Comparison of ENCODE assay signal across 8 cellular contexts in the genomic region with DNA sequence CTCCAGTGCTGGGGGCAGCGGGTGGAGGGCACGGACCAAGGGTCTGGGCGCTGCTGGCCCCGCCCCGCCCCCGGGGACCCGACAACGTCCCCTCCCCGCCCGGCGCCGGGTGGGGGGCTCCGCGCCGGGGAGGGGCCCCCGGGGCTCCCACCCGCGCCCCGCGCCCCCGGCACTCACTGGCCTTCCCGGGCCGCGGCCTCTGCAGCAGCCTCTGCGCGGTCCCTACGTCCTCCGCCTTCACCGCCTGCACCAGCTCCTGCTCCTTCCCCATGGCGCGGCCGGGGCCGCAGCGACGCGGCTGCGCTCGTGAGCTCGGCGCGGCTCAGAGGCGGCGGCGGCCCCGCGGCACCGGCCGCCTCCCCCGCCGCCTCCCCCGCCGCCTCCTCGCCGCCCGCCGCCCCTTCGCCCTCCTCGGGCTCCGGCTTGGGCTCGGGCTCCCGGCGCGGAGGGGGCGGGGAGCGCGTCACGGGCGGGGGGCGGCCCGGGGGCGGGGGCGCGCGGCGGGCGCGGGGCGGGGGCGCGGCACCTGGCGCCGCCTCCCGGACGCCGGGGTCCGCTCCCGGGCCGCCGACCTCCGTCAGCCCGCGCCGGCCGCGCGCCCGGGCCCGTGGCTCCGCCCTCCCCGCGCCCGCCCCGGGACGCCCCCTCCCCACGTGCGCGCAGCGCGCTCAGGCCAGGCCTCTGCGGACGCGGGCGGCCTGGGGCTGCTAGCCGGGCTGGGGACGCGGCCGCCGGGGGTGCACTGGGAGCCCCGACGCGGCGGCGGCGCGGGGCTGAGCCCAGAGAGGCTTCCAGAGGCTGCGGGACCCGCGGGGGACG. TPM values are rescaled to one million over a fixed set of nuclear protein-coding genes. Genes with fewer than 3 reads are reported as not detected.
DNase-seq lines count a peak whose midpoint lies in the region; ATAC-seq, FAIRE-seq and TF ChIP-seq lines count a peak whose summit lies in the region.

A gene with protein sequence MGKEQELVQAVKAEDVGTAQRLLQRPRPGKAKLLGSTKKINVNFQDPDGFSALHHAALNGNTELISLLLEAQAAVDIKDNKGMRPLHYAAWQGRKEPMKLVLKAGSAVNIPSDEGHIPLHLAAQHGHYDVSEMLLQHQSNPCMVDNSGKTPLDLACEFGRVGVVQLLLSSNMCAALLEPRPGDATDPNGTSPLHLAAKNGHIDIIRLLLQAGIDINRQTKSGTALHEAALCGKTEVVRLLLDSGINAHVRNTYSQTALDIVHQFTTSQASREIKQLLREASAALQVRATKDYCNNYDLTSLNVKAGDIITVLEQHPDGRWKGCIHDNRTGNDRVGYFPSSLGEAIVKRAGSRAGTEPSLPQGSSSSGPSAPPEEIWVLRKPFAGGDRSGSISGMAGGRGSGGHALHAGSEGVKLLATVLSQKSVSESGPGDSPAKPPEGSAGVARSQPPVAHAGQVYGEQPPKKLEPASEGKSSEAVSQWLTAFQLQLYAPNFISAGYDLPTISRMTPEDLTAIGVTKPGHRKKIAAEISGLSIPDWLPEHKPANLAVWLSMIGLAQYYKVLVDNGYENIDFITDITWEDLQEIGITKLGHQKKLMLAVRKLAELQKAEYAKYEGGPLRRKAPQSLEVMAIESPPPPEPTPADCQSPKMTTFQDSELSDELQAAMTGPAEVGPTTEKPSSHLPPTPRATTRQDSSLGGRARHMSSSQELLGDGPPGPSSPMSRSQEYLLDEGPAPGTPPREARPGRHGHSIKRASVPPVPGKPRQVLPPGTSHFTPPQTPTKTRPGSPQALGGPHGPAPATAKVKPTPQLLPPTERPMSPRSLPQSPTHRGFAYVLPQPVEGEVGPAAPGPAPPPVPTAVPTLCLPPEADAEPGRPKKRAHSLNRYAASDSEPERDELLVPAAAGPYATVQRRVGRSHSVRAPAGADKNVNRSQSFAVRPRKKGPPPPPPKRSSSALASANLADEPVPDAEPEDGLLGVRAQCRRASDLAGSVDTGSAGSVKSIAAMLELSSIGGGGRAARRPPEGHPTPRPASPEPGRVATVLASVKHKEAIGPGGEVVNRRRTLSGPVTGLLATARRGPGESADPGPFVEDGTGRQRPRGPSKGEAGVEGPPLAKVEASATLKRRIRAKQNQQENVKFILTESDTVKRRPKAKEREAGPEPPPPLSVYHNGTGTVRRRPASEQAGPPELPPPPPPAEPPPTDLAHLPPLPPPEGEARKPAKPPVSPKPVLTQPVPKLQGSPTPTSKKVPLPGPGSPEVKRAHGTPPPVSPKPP (N-terminal part only) (minus strand): TSS at position 444 of the 819 bp plus-strand sequence. CDS start 173 bp downstream, at position 271.

- no peak within 1 kb of the TSS for H3K4ac ChIP-seq in H9 (ENCODE audit: low read depth, low read length)

- no peak for TF ChIP-seq CTCF in AG10803 (conservative IDR thresholded peaks at IDR 0.05; ENCODE audit: low read length)
- TF ChIP-seq CTCF in H9 (conservative IDR thresholded peaks at IDR 0.05), result no peak

- DNase-seq in AG10803 (ENCODE audit: low read depth), result no peak
- no peak for DNase-seq in H9
- DNase-seq in adipocyte (ENCODE audit: low read depth), result peak; percentile 66
- DNase-seq in left lobe of liver (ENCODE audit: low spot score), result no peak
- no peak for DNase-seq in stimulated activated CD4-positive, alpha-beta T cell treated with anti-CD3 and anti-CD28 coated beads, Interleukin-2, amount 100 ng/mL, for 48 hours
- no peak for DNase-seq in GM12891 (ENCODE audit: insufficient read length, low spot score)

- no peak within 1 kb of the TSS for H2BK20ac ChIP-seq in H9 (ENCODE audit: low read depth, low read length, poor library complexity, severe bottlenecking)

- H3K23ac ChIP-seq in H9 (ENCODE audit: insufficient read length, low read depth, low read length), result no peak within 1 kb of the TSS

- H3K4me3 ChIP-seq in AG10803 (ENCODE audit: low read length), result peak within 1 kb of the TSS; percentile 17; the same call in 1 of the 2 replicates
- no peak within 1 kb of the TSS for H3K4me3 ChIP-seq in adipocyte (ENCODE audit: low read length)

- no peaks in the 10 kb centered on the region for H3K9me3 Mint-ChIP-seq in H9

- H4K91ac ChIP-seq in H9 (ENCODE audit: insufficient read length, low read depth, low read length), result no peak within 1 kb of the TSS

- no CpG with 5 or more reads among the region's 129 CpGs for WGBS in H9 (ENCODE audit: extremely low coverage, insufficient read length, low lambda C conversion rate)

- no peak within 1 kb of the TSS for H3K9ac ChIP-seq in H9 (ENCODE audit: extremely low read depth, insufficient read length, low read length)
- H3K9ac ChIP-seq in adipocyte (ENCODE audit: low read length), result no peak within 1 kb of the TSS

- no peaks in the 10 kb centered on the region for H3K36me3 ChIP-seq in adipocyte (ENCODE audit: control insufficient read depth, insufficient read depth, low read length, severe bottlenecking)

- ATAC-seq in left lobe of liver (peak; percentile 19), HG03520 (IDR thresholded peaks at IDR 0.05; ENCODE audit: unreplicated experiment) (no peak), GM18858 (IDR thresholded peaks at IDR 0.05; ENCODE audit: unreplicated experiment) (no peak)

- no peaks in the 10 kb centered on the region for H3K79me2 ChIP-seq in H9 (ENCODE audit: insufficient read depth, low read length)

- no peaks in the 10 kb centered on the region for H3K79me1 ChIP-seq in H9 (ENCODE audit: insufficient read depth, low read depth, low read length, poor library complexity, severe bottlenecking)

- no peak within 1 kb of the TSS for H3T11ph ChIP-seq in H9 (ENCODE audit: low read length)

- H3K4me1 ChIP-seq in H9 (ENCODE audit: insufficient read depth, low read length), result no peaks in the 10 kb centered on the region
- H3K4me1 ChIP-seq in adipocyte (ENCODE audit: control insufficient read depth, insufficient read depth, low read length), result no peaks in the 10 kb centered on the region

- peak within 1 kb of the TSS; percentile 58 to 83 for H3K4me3 Mint-ChIP-seq in H9

- H3K14ac ChIP-seq in H9 (ENCODE audit: insufficient read depth, low read length), result no peak within 1 kb of the TSS

- H3K27ac ChIP-seq in H9 (ENCODE audit: insufficient read length, low read depth, low read length), result no peak within 1 kb of the TSS

- H3K4me1 Mint-ChIP-seq in H9, result peaks cover 4% of the 10 kb centered on the region in 2 experiments; a peak in 1 of 4 replicates

- no peak within 1 kb of the TSS for H3K18ac ChIP-seq in H9 (ENCODE audit: insufficient read length, low read depth, low read length)

- H3K9me3 ChIP-seq in H9 (ENCODE audit: control insufficient read depth, low read depth, low read length) (no peaks in the 10 kb centered on the region), adipocyte (ENCODE audit: control insufficient read depth, low read length) (peaks cover 9% of the 10 kb centered on the region)

- no peaks in the 10 kb centered on the region for H3K36me3 Mint-ChIP-seq in H9 (ENCODE audit: insufficient read depth in 1 of 3, low read depth in 3 of 3)

- H3K27me3 ChIP-seq in H9 (ENCODE audit: insufficient read depth, low read length) (peaks cover 8% of the 10 kb centered on the region; the same call in 1 of the 2 replicates), adipocyte (replicated peaks; ENCODE audit: control insufficient read depth, insufficient read depth, low read length) (peaks cover 54% of the 10 kb centered on the region)

- no peak within 1 kb of the TSS for H3K27ac Mint-ChIP-seq in H9

- H2AFZ ChIP-seq in H9 (ENCODE audit: low read length), result no peak within 1 kb of the TSS

- peaks cover 7% of the 10 kb centered on the region for H3K23me2 ChIP-seq in H9 (ENCODE audit: insufficient read length, low read depth, low read length, poor library complexity, severe bottlenecking)

- peak within 1 kb of the TSS; percentile 42 for H3K4me2 ChIP-seq in H9 (ENCODE audit: insufficient read depth, insufficient read length, low read length)

- H2BK5ac ChIP-seq in H9 (ENCODE audit: insufficient read length, low read length), result no peak within 1 kb of the TSS

- no peak for TF ChIP-seq POLR2A in GM12891 (IDR thresholded peaks at IDR 0.05; ENCODE audit: low read depth, low read length)

- no peak for FAIRE-seq in GM12891 (lab: Jason Lieb, UNC)

- H2BK120ac ChIP-seq in H9 (ENCODE audit: low read depth, low read length, poor library complexity, severe bottlenecking), result no peak within 1 kb of the TSS

- no peaks in the 10 kb centered on the region for H4K20me1 ChIP-seq in H9 (ENCODE audit: control insufficient read depth, insufficient read depth, insufficient read length)

- no peak within 1 kb of the TSS for H2BK12ac ChIP-seq in H9 (ENCODE audit: insufficient read length, low read depth, low read length)

- H4K8ac ChIP-seq in H9 (replicated peaks; ENCODE audit: insufficient read length, low read depth, low read length), result no peak within 1 kb of the TSS

- H2AK5ac ChIP-seq in H9 (ENCODE audit: insufficient read length, low read length), result no peak within 1 kb of the TSS

- H3K27me3 Mint-ChIP-seq in H9 (ENCODE audit: low read depth), result peaks cover 46% of the 10 kb centered on the region

- H3K56ac ChIP-seq in H9 (ENCODE audit: insufficient read length, low read depth, low read length), result no peak within 1 kb of the TSS

- no peak within 1 kb of the TSS for H2BK15ac ChIP-seq in H9 (ENCODE audit: low read depth, low read length)

- H4K5ac ChIP-seq in H9 (ENCODE audit: insufficient read length, low read depth, low read length), result no peak within 1 kb of the TSS

TF ChIP-seq in GM12891, 5 proteins besides CTCF, POLR2A, EP300 and RAD21:
- no peak for TF ChIP-seq PAX5 (IDR thresholded peaks at IDR 0.05; ENCODE audit: insufficient read depth, low read length, severe bottlenecking)
- TF ChIP-seq POLR2AphosphoS5 (IDR thresholded peaks at IDR 0.05; ENCODE audit: low read depth, low read length), result no peak
- TF ChIP-seq TAF1 (IDR thresholded peaks at IDR 0.05; ENCODE audit: low read depth, low read length), result no peak
- TF ChIP-seq SPI1 (IDR thresholded peaks at IDR 0.05; ENCODE audit: low read depth, low read length), result no peak
- TF ChIP-seq POU2F2 (IDR thresholded peaks at IDR 0.05; ENCODE audit: low read depth, low read length), result no peak

RNA-seq across cellular contexts. Expression of the gene that starts here (rescaled TPM):
- 7.9 and 9.3 TPM in 2 replicates for total RNA-seq in H9 (2021)
- total RNA-seq in left lobe of liver, result 0.05 TPM
- polyA plus RNA-seq in GM12891 (2012; ENCODE audit: low read depth, missing spikeins), result 0.55 TPM

Comparison
In these comparisons a context has a peak if more than half of its experiments do, and no peak if none do; other contexts are left out.
1. Peak in ATAC-seq in left lobe of liver; RNA of the gene not detected or under 1 TPM.